ENCODE assay signal across 8 cellular contexts in the genomic region with DNA sequence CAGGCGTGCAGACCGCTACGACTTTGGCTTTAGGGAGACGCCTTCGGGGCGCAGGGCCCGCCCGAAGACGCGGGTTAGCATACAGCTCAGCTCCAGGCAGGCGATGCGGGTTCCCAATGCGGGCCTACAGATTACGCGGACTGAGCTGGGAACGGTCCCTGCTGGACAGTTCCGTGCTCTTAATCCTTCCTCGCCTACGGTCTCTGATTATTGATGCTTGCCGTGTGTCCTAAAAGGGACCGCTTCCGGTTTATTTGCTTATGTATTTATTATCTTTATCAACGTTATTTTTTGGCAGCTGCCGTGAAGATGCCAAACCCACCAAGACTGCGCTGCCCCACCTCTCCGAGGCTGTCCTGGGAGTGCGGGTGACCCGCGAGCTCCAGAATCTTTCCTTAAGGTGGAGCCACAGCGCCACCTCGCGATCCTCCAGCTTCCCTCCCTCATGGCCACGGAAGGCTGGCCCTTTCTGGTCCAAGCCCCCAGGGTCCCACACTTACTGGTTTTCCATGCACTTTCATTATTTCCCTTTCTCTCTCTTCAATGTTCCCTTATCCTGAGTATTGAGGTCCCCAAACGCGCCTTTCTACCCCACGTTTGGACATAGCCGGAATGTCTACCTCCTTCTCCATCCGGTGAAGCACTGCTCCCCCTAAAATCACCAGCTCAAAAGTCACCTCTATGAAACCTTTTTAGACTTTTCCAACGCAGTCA.
DNase-seq lines count a peak whose midpoint lies in the region; ATAC-seq and TF ChIP-seq lines count a peak whose summit lies in the region.

No MANE protein-coding gene starts in this region.

- no peaks in the 10 kb centered on the region for H3K9me3 Mint-ChIP-seq in memory B cell

- TF ChIP-seq CTCF in 22Rv1 (IDR thresholded peaks at IDR 0.05) (peak; percentile 86), GM13976 (IDR thresholded peaks at IDR 0.05; ENCODE audit: borderline replicate concordance, control extremely low read depth, extremely low read depth, insufficient read depth, missing control alignments) (peak; percentile 91)

- DNase-seq in GM13976 (ENCODE audit: low spot score) (peak; percentile 82), NCI-H2227 (lab: John Stamatoyannopoulos, UW; ENCODE audit: unreplicated experiment) (peak; percentile 65), ecto neural progenitor cell (ENCODE audit: low spot score) (peak; percentile 88), memory B cell (ENCODE audit: low spot score in 2 of 2) (peak; percentile 82 to 91)
- peak; percentile 66 for DNase-seq in activated CD4-positive, alpha-beta T cell treated with anti-CD3 and anti-CD28 coated beads, Interleukin-2, amount 50 U/mL, for 1 hour
- DNase-seq in stimulated activated CD8-positive, alpha-beta memory T cell treated with anti-CD3 and anti-CD28 coated beads, Interleukin-15, amount 100 ng/mL, for 4 hours (ENCODE audit: low read depth in 2 of 2): peak; percentile 29 to 35

- peaks cover 42% of the 10 kb centered on the region for H3K4me1 Mint-ChIP-seq in memory B cell

- in situ Hi-C loops in GM13976 (cut with MboI; ENCODE audit: low sequenced_read_pairs, unreplicated experiment): loop anchor here (5.0 to 25.0 kb wide), 4 partner anchors 222 to 1294 kb away; no protein-coding TSS in a partner anchor

- peak overlapping the region; percentile 91 for H3K4me3 Mint-ChIP-seq in memory B cell

- H3K36me3 Mint-ChIP-seq in memory B cell: no peaks in the 10 kb centered on the region

- H3K27me3 Mint-ChIP-seq in memory B cell: no peaks in the 10 kb centered on the region

- H3K27ac ChIP-seq in 22Rv1: no peak overlapping the region

- H3K27ac Mint-ChIP-seq in memory B cell: peak overlapping the region; percentile 95

- ATAC-seq in HG02884 (IDR thresholded peaks at IDR 0.05; ENCODE audit: unreplicated experiment) (peak; percentile 56), memory B cell (ENCODE audit: low read depth) (peak; percentile 72)

Comparison
In these comparisons a context has a peak if more than half of its experiments do, and no peak if none do; other contexts are left out.
1. DNase-seq: peak in every context shown above with its lines; median percentile 88 in ecto neural progenitor cell; 86 in memory B cell; 82 in GM13976; 66 in activated CD4-positive, alpha-beta T cell treated with anti-CD3 and anti-CD28 coated beads, Interleukin-2, amount 50 U/mL, for 1 hour; 65 in NCI-H2227; 32 in stimulated activated CD8-positive, alpha-beta memory T cell treated with anti-CD3 and anti-CD28 coated beads, Interleukin-15, amount 100 ng/mL, for 4 hours.